Comparison of ENCODE assay signal across 19 cellular contexts in the genomic region with DNA sequence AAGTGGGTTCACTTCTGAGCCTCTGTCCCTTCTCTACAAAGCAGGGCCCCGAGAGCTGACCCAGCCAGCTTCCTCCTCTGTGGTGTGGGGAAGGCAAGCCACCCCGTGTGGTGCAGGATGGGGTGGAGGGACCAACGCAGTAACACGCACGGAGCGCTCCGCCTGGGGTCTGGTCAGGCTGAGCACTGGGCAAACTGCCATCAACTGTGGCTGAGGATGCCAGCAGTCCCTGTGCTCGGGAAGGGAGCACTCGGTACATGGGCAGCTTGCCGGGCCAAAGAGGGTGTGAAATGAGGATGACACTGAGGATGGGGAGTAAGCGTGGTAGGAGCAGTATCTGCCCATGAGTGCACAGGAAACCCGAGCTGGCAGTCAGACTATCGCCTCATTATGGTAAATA. TPM values are rescaled to one million over a fixed set of nuclear protein-coding genes. Genes with fewer than 3 reads are reported as not detected.
A peak's percentile ranks its signal among the peaks of the same experiment; 100 is the strongest.
DNase-seq lines count a peak whose midpoint lies in the region; ATAC-seq and TF ChIP-seq lines count a peak whose summit lies in the region.
"Had no signal": no experiment of that assay in that cellular context is flagged by ENCODE, and none has a peak within 500 bp of the region (broad histone marks: within the 10 kb centered on the region; RNA-seq: fewer than 3 reads in every experiment).

No MANE protein-coding gene starts in this region.

- intact Hi-C loops in left ventricle myocardium inferior (cut with micrococcal nuclease): no loop called here

- in situ Hi-C loops in G401 (cut with HindIII; ENCODE audit: low sequenced_read_pairs): no loop called here

- peaks cover 32% of the 10 kb centered on the region for H3K36me3 Mint-ChIP-seq in activated naive CD8-positive, alpha-beta T cell treated with anti-CD3 and anti-CD28 coated beads, Interleukin-2, amount 50 U/mL, for 24 hours (ENCODE audit: low read depth)

- H3K36me3 ChIP-seq in left ventricle myocardium inferior: peaks cover 99% of the 10 kb centered on the region
- H3K36me3 ChIP-seq: neural progenitor cell had no signal

- H3K27me3 ChIP-seq in left ventricle myocardium inferior (ENCODE audit: low read depth): no peaks in the 10 kb centered on the region
- H3K27me3 ChIP-seq: neural progenitor cell, SJCRH30, thyroid gland had no signal

- ATAC-seq in esophagus mucosa (no peak), HG03378 (IDR thresholded peaks at IDR 0.05; ENCODE audit: unreplicated experiment) (no peak)
- no peak for ATAC-seq in activated naive CD8-positive, alpha-beta T cell treated with anti-CD3 and anti-CD28 coated beads, Interleukin-2, amount 50 U/mL, for 24 hours

- H3K4me3 Mint-ChIP-seq in activated naive CD8-positive, alpha-beta T cell treated with anti-CD3 and anti-CD28 coated beads, Interleukin-2, amount 50 U/mL, for 24 hours: no peak overlapping the region
- H3K4me3 Mint-ChIP-seq: activated CD4-positive, alpha-beta memory T cell treated with anti-CD3 and anti-CD28 coated beads for 36 hours; activated naive CD8-positive, alpha-beta T cell treated with anti-CD3 and anti-CD28 coated beads, Interleukin-2, amount 10 ng/mL, durations not matched to agents 7 days and 5 days; neural progenitor cell had no signal

- no peaks in the 10 kb centered on the region for H3K9me3 ChIP-seq in left ventricle myocardium inferior (replicated peaks)
- H3K9me3 ChIP-seq: SJCRH30, thyroid gland had no signal

- no peaks in the 10 kb centered on the region for H3K9me3 Mint-ChIP-seq in activated naive CD8-positive, alpha-beta T cell treated with anti-CD3 and anti-CD28 coated beads, Interleukin-2, amount 50 U/mL, for 24 hours
- H3K9me3 Mint-ChIP-seq: activated CD4-positive, alpha-beta memory T cell treated with anti-CD3 and anti-CD28 coated beads for 36 hours; activated naive CD8-positive, alpha-beta T cell treated with anti-CD3 and anti-CD28 coated beads, Interleukin-2, amount 10 ng/mL, durations not matched to agents 7 days and 5 days; neural progenitor cell had no signal

- H3K27ac ChIP-seq in left ventricle myocardium inferior (replicated peaks): no peak overlapping the region
- H3K27ac ChIP-seq: neural progenitor cell, SJCRH30, thyroid gland had no signal

- H3K27me3 Mint-ChIP-seq in activated naive CD8-positive, alpha-beta T cell treated with anti-CD3 and anti-CD28 coated beads, Interleukin-2, amount 50 U/mL, for 24 hours: no peaks in the 10 kb centered on the region
- H3K27me3 Mint-ChIP-seq: activated CD4-positive, alpha-beta memory T cell treated with anti-CD3 and anti-CD28 coated beads for 36 hours; activated naive CD8-positive, alpha-beta T cell treated with anti-CD3 and anti-CD28 coated beads, Interleukin-2, amount 10 ng/mL, durations not matched to agents 7 days and 5 days had no signal

- DNase-seq in G401 (ENCODE audit: low spot score) (peak; percentile 68), amygdala (lab: John Stamatoyannopoulos, UW) (peak in 38 of 56 donors; percentile 15 to 75 (median 46)), left ventricle myocardium inferior (peak; percentile 59), putamen (ENCODE audit: low spot score) (peak; percentile 56), AG08396 (ENCODE audit: low spot score) (no peak)
- DNase-seq in activated naive CD8-positive, alpha-beta T cell treated with anti-CD3 and anti-CD28 coated beads, Interleukin-2, amount 50 U/mL, for 24 hours: no peak
- DNase-seq: activated CD4-positive, alpha-beta memory T cell treated with anti-CD3 and anti-CD28 coated beads for 36 hours; activated naive CD8-positive, alpha-beta T cell treated with anti-CD3 and anti-CD28 coated beads, Interleukin-2, amount 10 ng/mL, durations not matched to agents 7 days and 5 days; activated T-cell treated with anti-CD3 and anti-CD28 coated beads, Interleukin-2, amount 50 U/mL, for 48 hours; dermis blood vessel endothelial cell; foreskin fibroblast; GOT3; NCI-H748 treated with DMSO at 0.1 percent for 48 hours; stimulated activated CD4-positive, alpha-beta T cell treated with anti-CD3 and anti-CD28 coated beads, Interleukin-15, amount 100 ng/mL, for 24 hours; thyroid gland had no signal

- H3K4me3 ChIP-seq in left ventricle myocardium inferior: no peak overlapping the region
- H3K4me3 ChIP-seq: neural progenitor cell, SJCRH30, thyroid gland had no signal

- H3K4me1 ChIP-seq in left ventricle myocardium inferior: peaks cover 14% of the 10 kb centered on the region
- H3K4me1 ChIP-seq: neural progenitor cell, thyroid gland had no signal

- no peak for TF ChIP-seq CTCF in left ventricle myocardium inferior (IDR thresholded peaks at IDR 0.05; ENCODE audit: borderline replicate concordance)

- H3K4me1 Mint-ChIP-seq in activated naive CD8-positive, alpha-beta T cell treated with anti-CD3 and anti-CD28 coated beads, Interleukin-2, amount 50 U/mL, for 24 hours: no peaks in the 10 kb centered on the region
- H3K4me1 Mint-ChIP-seq: activated naive CD8-positive, alpha-beta T cell treated with anti-CD3 and anti-CD28 coated beads, Interleukin-2, amount 10 ng/mL, durations not matched to agents 7 days and 5 days; neural progenitor cell had no signal

- no peak overlapping the region for H3K27ac Mint-ChIP-seq in activated naive CD8-positive, alpha-beta T cell treated with anti-CD3 and anti-CD28 coated beads, Interleukin-2, amount 50 U/mL, for 24 hours
- H3K27ac Mint-ChIP-seq: activated CD4-positive, alpha-beta memory T cell treated with anti-CD3 and anti-CD28 coated beads for 36 hours; activated naive CD8-positive, alpha-beta T cell treated with anti-CD3 and anti-CD28 coated beads, Interleukin-2, amount 10 ng/mL, durations not matched to agents 7 days and 5 days; neural progenitor cell had no signal

RNA-seq across cellular contexts. Expression of a gene that starts 7.6 kb away (rescaled TPM):
- total RNA-seq in G401 (2014; rRNA removed; shearing (Covaris generic)): 5.8 and 21.8 TPM in 2 replicates
- total RNA-seq in left ventricle myocardium inferior: 3.0 TPM
- 9.4 TPM for total RNA-seq in esophagus mucosa

RNA-seq across cellular contexts. Expression of a gene that starts 12.4 kb away (rescaled TPM):
- 36.0 and 48.0 TPM in 2 replicates for total RNA-seq in G401 (2014; rRNA removed; shearing (Covaris generic))
- 16.5 TPM for total RNA-seq in left ventricle myocardium inferior
- 28.9 TPM for total RNA-seq in esophagus mucosa

RNA-seq across cellular contexts. Expression of a gene that starts 17.6 kb away (rescaled TPM):
- total RNA-seq in G401 (2014; rRNA removed; shearing (Covaris generic)): 15.9 and 19.1 TPM in 2 replicates
- total RNA-seq in left ventricle myocardium inferior (4.2 TPM), esophagus mucosa (10.0 TPM)

RNA-seq across cellular contexts. Expression of a gene that starts 23.1 kb away (rescaled TPM):
- 5.6 and 6.3 TPM in 2 replicates for total RNA-seq in G401 (2014; rRNA removed; shearing (Covaris generic))
- total RNA-seq in left ventricle myocardium inferior: 0.88 TPM
- total RNA-seq in esophagus mucosa: 7.6 TPM

RNA-seq across cellular contexts. Expression of a gene that starts 32.6 kb away (rescaled TPM):
- 2.2 and 7.7 TPM in 2 replicates for total RNA-seq in G401 (2014; rRNA removed; shearing (Covaris generic))
- not detected for total RNA-seq in left ventricle myocardium inferior
- total RNA-seq in esophagus mucosa: 0.20 TPM
- total RNA-seq: dermis blood vessel endothelial cell had no signal

Comparison
In these comparisons a context has a peak if more than half of its experiments do, and no peak if none do; other contexts are left out.
1. DNase-seq: peak in G401 (single experiment), amygdala (38 of 56), left ventricle myocardium inferior (single experiment) and putamen (single experiment); none in AG08396 (single experiment) and activated naive CD8-positive, alpha-beta T cell treated with anti-CD3 and anti-CD28 coated beads, Interleukin-2, amount 50 U/mL, for 24 hours (single experiment).